Comparison of ENCODE assay signal across 1 cellular context in the genomic region with DNA sequence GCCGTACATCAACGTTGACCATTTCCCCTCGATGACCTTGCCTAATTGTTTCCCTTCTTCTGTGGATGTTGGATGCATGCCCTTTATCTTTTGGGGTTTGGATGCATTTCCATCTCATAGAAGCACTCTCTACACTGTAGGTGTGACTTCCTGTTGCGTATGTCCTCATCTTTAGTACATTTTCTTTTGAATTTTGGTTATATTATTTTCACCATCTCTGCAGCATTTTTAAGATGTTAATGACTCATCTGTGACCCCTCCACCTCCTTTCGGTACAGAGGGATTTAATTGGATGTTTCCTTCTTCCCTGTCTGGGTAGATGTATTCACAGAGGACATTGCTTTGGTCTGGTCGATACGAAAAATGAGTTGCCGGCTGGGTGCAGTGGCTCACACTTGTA.
TF ChIP-seq lines count a peak whose summit lies in the region.

No MANE protein-coding gene starts in this region.

TF ChIP-seq in H1, 55 proteins besides CTCF, POLR2A, EP300 and RAD21:
- no peak for TF ChIP-seq GTF2F1 (IDR thresholded peaks at IDR 0.05; ENCODE audit: borderline replicate concordance, low read depth, low read length)
- no peak for TF ChIP-seq NANOG (IDR thresholded peaks at IDR 0.05; ENCODE audit: insufficient read depth, low read depth, low read length, poor library complexity, severe bottlenecking)
- no peak for TF ChIP-seq POU5F1 (IDR thresholded peaks at IDR 0.05; ENCODE audit: low read depth, low read length)
- no peak for TF ChIP-seq HDAC2 (IDR thresholded peaks at IDR 0.05; ENCODE audit: borderline replicate concordance in 1 of 2, low read depth in 2 of 2, low read length in 2 of 2)
- no peak for TF ChIP-seq TAF1 (IDR thresholded peaks at IDR 0.05; ENCODE audit: low read depth, low read length)
- TF ChIP-seq CBX8 (IDR thresholded peaks at IDR 0.05; ENCODE audit: borderline replicate concordance, low read depth, low read length): no peak
- TF ChIP-seq ZNF274 (IDR thresholded peaks at IDR 0.05; ENCODE audit: borderline replicate concordance, extremely low read depth, low read length): no peak
